Comparison of ENCODE assay signal across 8 cellular contexts in the genomic region with DNA sequence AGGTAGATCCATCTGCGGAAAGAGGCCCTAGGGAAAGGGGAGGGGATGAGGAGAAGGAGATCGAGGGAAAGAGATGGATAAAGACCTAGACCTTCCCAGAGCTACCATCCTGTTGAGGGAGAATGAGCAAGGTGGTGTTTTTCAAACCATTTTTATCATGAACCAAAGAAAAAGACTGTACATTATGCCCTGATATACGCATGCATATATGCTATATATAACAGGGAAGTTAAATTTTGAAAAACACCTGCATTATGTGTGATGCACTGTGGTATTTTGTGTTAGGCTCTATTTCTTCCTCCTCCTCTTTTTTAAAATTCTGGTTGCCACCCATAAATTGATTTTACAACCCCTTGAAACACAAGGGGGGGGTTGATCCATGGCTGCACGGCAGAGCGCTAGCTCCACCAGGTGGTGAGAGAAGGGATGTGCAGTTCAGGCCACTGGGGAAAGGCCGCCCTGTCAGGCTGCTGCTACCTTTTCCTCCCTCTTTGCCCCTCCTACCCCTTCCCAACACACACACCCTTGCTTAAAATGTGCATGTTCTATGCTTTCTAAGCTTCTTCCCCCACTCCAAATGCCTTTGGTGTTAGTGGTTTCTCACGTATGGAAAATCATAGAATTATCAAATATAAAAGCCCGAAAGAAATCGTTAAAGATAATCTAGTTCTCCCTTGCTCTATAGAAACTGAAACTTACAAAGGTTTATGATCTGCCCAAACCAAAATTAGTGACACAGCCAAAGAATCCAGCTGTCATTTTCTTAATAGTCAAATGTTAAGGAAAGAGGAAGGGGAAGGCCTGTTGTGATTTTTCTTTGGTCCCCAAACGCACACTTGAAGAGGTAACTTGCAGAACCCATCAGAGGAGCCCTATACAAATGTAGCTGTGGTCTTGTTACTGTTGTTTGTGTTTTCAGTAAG.
DNase-seq lines count a peak whose midpoint lies in the region; ATAC-seq and TF ChIP-seq lines count a peak whose summit lies in the region.

No MANE protein-coding gene starts in this region.

- H3K27me3 ChIP-seq in GM06990 (replicated peaks; ENCODE audit: control insufficient read depth, insufficient read depth, low read length) = no peaks in the 10 kb centered on the region; the same call in 1 of the 2 replicates

- TF ChIP-seq CTCF in GM06990 (IDR thresholded peaks at IDR 0.05; ENCODE audit: insufficient read depth, low read length, poor library complexity, severe bottlenecking) = peak; percentile 100

- no peak overlapping the region for H3K4me3 ChIP-seq in GM06990 (replicated peaks; ENCODE audit: low read depth, low read length)

- H3K36me3 ChIP-seq in GM06990 (ENCODE audit: control insufficient read depth, insufficient read depth, low read length) = no peaks in the 10 kb centered on the region

- ATAC-seq in HG02981 (IDR thresholded peaks at IDR 0.05; ENCODE audit: unreplicated experiment) = no peak

- DNase-seq in 8988T (peak; percentile 26), GM06990 (ENCODE audit: extremely low read depth, insufficient read length) (peak; percentile 25), NAMALWA (ENCODE audit: low spot score) (peak; percentile 69), SK-N-DZ (ENCODE audit: low spot score) (peak; percentile 49), ecto neural progenitor cell (ENCODE audit: low spot score) (peak; percentile 79), middle frontal gyrus (ENCODE audit: extremely low spot score, low spot score) (peak; percentile 52)
- DNase-seq in stimulated activated naive CD4-positive, alpha-beta T cell treated with Interleukin-2 at 50 U/mL for 16 hours (lab: John Stamatoyannopoulos, UW) = no peak
